10 cellular contexts compared by ENCODE assay signal in the genomic region with DNA sequence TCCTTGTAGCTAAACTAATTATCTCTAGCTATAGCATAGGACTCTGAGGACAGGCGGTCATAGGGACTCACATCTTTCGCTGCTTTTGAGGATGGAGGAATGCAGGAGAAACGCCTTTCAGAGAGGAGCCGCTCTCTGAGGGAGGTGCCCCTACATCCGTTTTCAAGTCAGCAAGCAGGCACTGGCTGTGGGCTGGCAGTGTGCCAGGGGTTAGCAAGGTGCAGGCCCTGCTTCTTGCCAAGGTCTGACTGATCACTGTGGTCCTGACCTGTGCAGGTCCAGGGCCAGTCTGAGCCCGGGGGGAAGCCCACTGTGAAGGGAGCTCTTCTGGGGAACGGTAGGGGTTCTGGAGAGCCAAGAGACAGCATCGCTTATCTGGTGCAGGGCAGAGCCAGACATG.
DNase-seq lines count a peak whose midpoint lies in the region; ATAC-seq, FAIRE-seq and TF ChIP-seq lines count a peak whose summit lies in the region.
"Had no signal": no experiment of that assay in that cellular context is flagged by ENCODE, and none has a peak within 500 bp of the region (broad histone marks: within the 10 kb centered on the region; RNA-seq: fewer than 3 reads in every experiment).

No MANE protein-coding gene starts in this region.

- H3K79me2 ChIP-seq in fibroblast of lung (ENCODE audit: control insufficient read depth, insufficient read depth, low read length): no peaks in the 10 kb centered on the region

- peak overlapping the region; percentile 52 for H3K27ac ChIP-seq in fibroblast of lung (ENCODE audit: insufficient read depth, low read length)

- peaks cover 24% of the 10 kb centered on the region for H3K4me1 ChIP-seq in fibroblast of lung (ENCODE audit: control insufficient read depth, extremely low read depth, insufficient read depth, low read length)

- H3K4me2 ChIP-seq in fibroblast of lung (ENCODE audit: extremely low read depth, insufficient read depth, low read length): no peak overlapping the region

- TF ChIP-seq CTCF in fibroblast of lung (conservative IDR thresholded peaks at IDR 0.05 in 1 of 2, IDR thresholded peaks at IDR 0.05 in 1 of 2; ENCODE audit: low read depth in 1 of 2, low read length in 2 of 2): no peak

- DNase-seq in NCI-H510A treated with DMSO at 0.1 percent for 48 hours (lab: John Stamatoyannopoulos, UW) (peak; percentile 54), fibroblast of lung (ENCODE audit: low read depth in 2 of 2) (peak in 1 of 2 donors; percentile 28), GOT3 (lab: John Stamatoyannopoulos, UW) (no peak), Ammon's horn (ENCODE audit: low spot score) (no peak), GM19239 (ENCODE audit: insufficient read length, low spot score) (no peak)
- DNase-seq in activated CD8-positive, alpha-beta memory T cell treated with anti-CD3 and anti-CD28 coated beads, Interleukin-2, amount 10 ng/mL, durations not matched to agents 7 days and 5 days: peak; percentile 78
- DNase-seq in stimulated activated CD8-positive, alpha-beta memory T cell treated with anti-CD3 and anti-CD28 coated beads, Interleukin-4, amount 100 ng/mL, for 1 hour (ENCODE audit: low read depth in 2 of 2, low spot score in 1 of 2): peak; percentile 54 to 57
- DNase-seq: NCI-H446 treated with DMSO at 0.1 percent for 48 hours had no signal

- H3K9me3 Mint-ChIP-seq in activated CD8-positive, alpha-beta memory T cell treated with anti-CD3 and anti-CD28 coated beads, Interleukin-2, amount 10 ng/mL, durations not matched to agents 7 days and 5 days (ENCODE audit: low read depth): no peaks in the 10 kb centered on the region

- H3K27ac Mint-ChIP-seq in activated CD8-positive, alpha-beta memory T cell treated with anti-CD3 and anti-CD28 coated beads, Interleukin-2, amount 10 ng/mL, durations not matched to agents 7 days and 5 days: peak overlapping the region; percentile 56

- no peaks in the 10 kb centered on the region for H4K20me1 ChIP-seq in fibroblast of lung (ENCODE audit: control insufficient read depth, extremely low read depth, insufficient read depth, low read length)

- H2AFZ ChIP-seq in fibroblast of lung (ENCODE audit: low read length): no peak overlapping the region

- no peak overlapping the region for H3K4me3 Mint-ChIP-seq in activated CD8-positive, alpha-beta memory T cell treated with anti-CD3 and anti-CD28 coated beads, Interleukin-2, amount 10 ng/mL, durations not matched to agents 7 days and 5 days

- CTCF ChIA-PET in activated CD8-positive, alpha-beta memory T cell treated with anti-CD3 and anti-CD28 coated beads, Interleukin-2, amount 10 ng/mL, durations not matched to agents 7 days and 5 days (lab: Charles Lee): interaction anchor here (2.1 to 4.3 kb wide), 4 partner anchors 8 to 19 kb away, joined by 8 to 31 read pairs (median 12); no protein-coding TSS in a partner anchor

- H3K27me3 Mint-ChIP-seq in activated CD8-positive, alpha-beta memory T cell treated with anti-CD3 and anti-CD28 coated beads, Interleukin-2, amount 10 ng/mL, durations not matched to agents 7 days and 5 days: no peaks in the 10 kb centered on the region

- no peaks in the 10 kb centered on the region for H3K27me3 ChIP-seq in fibroblast of lung (ENCODE audit: control insufficient read depth, insufficient read depth, low read length)

- peak; percentile 63 for ATAC-seq in activated CD8-positive, alpha-beta memory T cell treated with anti-CD3 and anti-CD28 coated beads, Interleukin-2, amount 10 ng/mL, durations not matched to agents 7 days and 5 days
- no peak for ATAC-seq in HG03520 (IDR thresholded peaks at IDR 0.05; ENCODE audit: unreplicated experiment)

- no peak for FAIRE-seq in GM19239 (lab: Jason Lieb, UNC)
- FAIRE-seq: endometrium had no signal

- no peaks in the 10 kb centered on the region for H3K9me3 ChIP-seq in fibroblast of lung (ENCODE audit: control insufficient read depth, insufficient read depth, low read depth, low read length)

- peaks cover 58% of the 10 kb centered on the region for H3K4me1 Mint-ChIP-seq in activated CD8-positive, alpha-beta memory T cell treated with anti-CD3 and anti-CD28 coated beads, Interleukin-2, amount 10 ng/mL, durations not matched to agents 7 days and 5 days

- no peaks in the 10 kb centered on the region for H3K36me3 Mint-ChIP-seq in activated CD8-positive, alpha-beta memory T cell treated with anti-CD3 and anti-CD28 coated beads, Interleukin-2, amount 10 ng/mL, durations not matched to agents 7 days and 5 days

- no peaks in the 10 kb centered on the region for H3K36me3 ChIP-seq in fibroblast of lung (ENCODE audit: control insufficient read depth, insufficient read depth, low read length)

- no peak overlapping the region for H3K9ac ChIP-seq in fibroblast of lung (ENCODE audit: insufficient read depth, low read length)

- no peak overlapping the region for H3K4me3 ChIP-seq in fibroblast of lung (replicated peaks in 1 of 4; ENCODE audit: control extremely low read depth in 1 of 4, insufficient read depth in 1 of 4, low read depth in 3 of 4, low read length in 4 of 4)

Comparison
In these comparisons a context has a peak if more than half of its experiments do, and no peak if none do; other contexts are left out.
1. DNase-seq: peak in NCI-H510A treated with DMSO at 0.1 percent for 48 hours (single experiment), activated CD8-positive, alpha-beta memory T cell treated with anti-CD3 and anti-CD28 coated beads, Interleukin-2, amount 10 ng/mL, durations not matched to agents 7 days and 5 days (single experiment) and stimulated activated CD8-positive, alpha-beta memory T cell treated with anti-CD3 and anti-CD28 coated beads, Interleukin-4, amount 100 ng/mL, for 1 hour (2 of 2); none in GOT3 (single experiment), Ammon's horn (single experiment) and GM19239 (single experiment).